ENCODE assay signal across 32 cellular contexts in the genomic region with DNA sequence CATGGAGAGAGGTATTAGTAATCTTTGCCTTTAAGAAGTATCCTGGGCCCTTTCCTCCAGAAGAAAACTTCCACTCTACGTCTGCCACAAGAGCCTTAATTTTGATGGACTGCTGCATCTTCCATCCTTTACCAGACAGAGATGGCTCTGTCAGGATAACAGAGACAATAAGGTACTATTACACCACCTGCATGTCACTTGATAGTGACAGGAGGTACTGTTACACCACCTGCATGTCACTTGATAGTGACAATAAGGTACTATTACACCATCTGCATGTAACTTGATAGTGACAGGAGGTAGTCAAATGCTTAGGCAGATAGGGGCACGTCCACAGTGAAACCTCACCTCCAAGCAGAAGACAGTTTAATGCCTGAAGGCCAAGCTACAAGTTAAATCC. TPM values are rescaled to one million over a fixed set of nuclear protein-coding genes. Genes with fewer than 3 reads are reported as not detected.
"Had no signal": no experiment of that assay in that cellular context is flagged by ENCODE, and none has a peak within 500 bp of the region (broad histone marks: within the 10 kb centered on the region; RNA-seq: fewer than 3 reads in every experiment).

No MANE protein-coding gene starts in this region.

- H3K4me1 ChIP-seq: pancreas, prostate gland, upper lobe of left lung, vagina had no signal

- H3K27ac ChIP-seq: pancreas, prostate gland, skin epidermis, thoracic aorta, upper lobe of left lung, vagina, VCaP had no signal

- H3K36me3 ChIP-seq: pancreas, prostate gland, thoracic aorta, upper lobe of left lung, vagina had no signal

- DNase-seq: activated CD4-positive, alpha-beta T cell treated with anti-CD3 and anti-CD28 coated beads for 4 hours; activated CD4-positive, alpha-beta T cell treated with anti-CD3 and anti-CD28 coated beads, Interleukin-2, amount 50 U/mL, for 4 hours; activated CD8-positive, alpha-beta memory T cell treated with anti-CD3 and anti-CD28 coated beads for 24 hours; activated effector memory CD4-positive, alpha-beta T cell treated with Interleukin-2 at 50 U/mL for 16 hours; activated naive CD4-positive, alpha-beta T cell treated with Interleukin-2 at 50 U/mL for 16 hours; anterior cingulate cortex; endodermal cell; foreskin fibroblast; head of caudate nucleus; hippocampal formation; left cardiac atrium; midbrain; naive thymus-derived CD4-positive, alpha-beta T cell; nucleus accumbens; pancreas; retina; stimulated activated CD4-positive, alpha-beta T cell treated with anti-CD3 and anti-CD28 coated beads, Interleukin-12 subunit alpha, Interleukin-12 subunit beta, amount 100 ng/mL, for 4 hours; stimulated activated CD4-positive, alpha-beta T cell treated with anti-CD3 and anti-CD28 coated beads, Interleukin-4, amount 100 ng/mL, for 1 hour; upper lobe of left lung had no signal

- H3K4me3 ChIP-seq: pancreas, prostate gland, skin epidermis, thoracic aorta, upper lobe of left lung, vagina had no signal

- ATAC-seq: esophagus mucosa; left cardiac atrium; naive thymus-derived CD4-positive, alpha-beta T cell; pancreas; sciatic nerve had no signal

- H3K27me3 ChIP-seq: pancreas, upper lobe of left lung, vagina had no signal

- H3K9me3 ChIP-seq: pancreas, prostate gland, thoracic aorta, upper lobe of left lung, vagina had no signal

RNA-seq across cellular contexts. Expression of a gene that starts 13.9 kb away (rescaled TPM):
- total RNA-seq: bronchial epithelial cell; endodermal cell; esophagus mucosa; left cardiac atrium; liver; naive thymus-derived CD4-positive, alpha-beta T cell; neural crest cell; pancreas; prostate gland; sciatic nerve; subcutaneous adipose tissue; thoracic aorta; upper lobe of left lung; vagina had no signal
- polyA plus RNA-seq: adipose tissue; keratinocyte; liver; naive thymus-derived CD4-positive, alpha-beta T cell; pancreas had no signal

RNA-seq across cellular contexts. Expression of a gene that starts 37.5 kb away (rescaled TPM):
- total RNA-seq: bronchial epithelial cell; endodermal cell; esophagus mucosa; left cardiac atrium; liver; naive thymus-derived CD4-positive, alpha-beta T cell; neural crest cell; pancreas; prostate gland; sciatic nerve; subcutaneous adipose tissue; thoracic aorta; upper lobe of left lung; vagina had no signal
- polyA plus RNA-seq: adipose tissue; keratinocyte; liver; naive thymus-derived CD4-positive, alpha-beta T cell; pancreas had no signal

RNA-seq across cellular contexts. Expression of a gene that starts 38.1 kb away (rescaled TPM):
- total RNA-seq: bronchial epithelial cell; endodermal cell; esophagus mucosa; left cardiac atrium; liver; naive thymus-derived CD4-positive, alpha-beta T cell; neural crest cell; pancreas; prostate gland; sciatic nerve; subcutaneous adipose tissue; thoracic aorta; upper lobe of left lung; vagina had no signal
- polyA plus RNA-seq: adipose tissue; keratinocyte; liver; naive thymus-derived CD4-positive, alpha-beta T cell; pancreas had no signal

RNA-seq across cellular contexts. Expression of a gene that starts 55.9 kb away (rescaled TPM):
- total RNA-seq: bronchial epithelial cell; endodermal cell; esophagus mucosa; left cardiac atrium; liver; naive thymus-derived CD4-positive, alpha-beta T cell; neural crest cell; pancreas; prostate gland; sciatic nerve; subcutaneous adipose tissue; thoracic aorta; upper lobe of left lung; vagina had no signal
- polyA plus RNA-seq: adipose tissue; keratinocyte; liver; naive thymus-derived CD4-positive, alpha-beta T cell; pancreas had no signal
